ENCODE assay signal across 8 cellular contexts in genomic region chr11:20363149-20363499, GRCh38.
A peak's percentile ranks its signal among the peaks of the same experiment; 100 is the strongest.
DNase-seq lines count a peak whose midpoint lies in the region; ATAC-seq and TF ChIP-seq lines count a peak whose summit lies in the region.

No MANE protein-coding gene starts in this region.

- TF ChIP-seq CTCF in GM12875 (IDR thresholded peaks at IDR 0.05; ENCODE audit: borderline replicate concordance, insufficient read depth, low read depth, low read length) (no peak), parathyroid adenoma (IDR thresholded peaks at IDR 0.05) (no peak)

- H2AFZ ChIP-seq in parathyroid adenoma: peak overlapping the region; percentile 93

- H3K4me3 ChIP-seq in GM12875 (ENCODE audit: low read depth, low read length) (peak overlapping the region; percentile 81), HUES48 (ENCODE audit: low read depth, low read length) (peak overlapping the region; percentile 64), parathyroid adenoma (ENCODE audit: low read depth, low read length) (peak overlapping the region; percentile 65)
- H3K4me3 ChIP-seq in effector memory CD4-positive, alpha-beta T cell (ENCODE audit: insufficient read depth, low read depth, low read length, poor library complexity, severe bottlenecking): peak overlapping the region; percentile 71

- peak overlapping the region; percentile 70 for H3K4me2 ChIP-seq in parathyroid adenoma (ENCODE audit: low read length)

- no peaks in the 10 kb centered on the region for H3K9me3 ChIP-seq in HUES48 (ENCODE audit: control insufficient read depth, insufficient read depth, low read length)
- no peaks in the 10 kb centered on the region for H3K9me3 ChIP-seq in effector memory CD4-positive, alpha-beta T cell (ENCODE audit: control insufficient read depth, low read length)
- H3K9me3 ChIP-seq in parathyroid adenoma (ENCODE audit: control insufficient read depth, low read length): no peaks in the 10 kb centered on the region

- H3K27me3 ChIP-seq in HUES48 (ENCODE audit: control insufficient read depth, insufficient read depth, low read length) (peaks cover 33% of the 10 kb centered on the region), parathyroid adenoma (ENCODE audit: control insufficient read depth, insufficient read depth, low read length) (no peaks in the 10 kb centered on the region)
- no peaks in the 10 kb centered on the region for H3K27me3 ChIP-seq in effector memory CD4-positive, alpha-beta T cell (replicated peaks; ENCODE audit: control insufficient read depth, insufficient read depth, low read length, poor library complexity, severe bottlenecking)

- no peak for DNase-seq in effector memory CD4-positive, alpha-beta T cell
- no peak for DNase-seq in ecto neural progenitor cell (ENCODE audit: low spot score)

- H3K27ac ChIP-seq in HUES48 (ENCODE audit: low read depth, low read length) (no peak overlapping the region), parathyroid adenoma (no peak overlapping the region)
- peak overlapping the region; percentile 77 for H3K27ac ChIP-seq in effector memory CD4-positive, alpha-beta T cell (ENCODE audit: insufficient read depth, low read length, poor library complexity, severe bottlenecking)

- H3K4me1 ChIP-seq in HUES48 (ENCODE audit: control insufficient read depth, insufficient read depth, low read length) (peaks cover 20% of the 10 kb centered on the region), parathyroid adenoma (no peaks in the 10 kb centered on the region)
- peaks cover 24% of the 10 kb centered on the region for H3K4me1 ChIP-seq in effector memory CD4-positive, alpha-beta T cell (ENCODE audit: control insufficient read depth, insufficient read depth, low read length, poor library complexity, severe bottlenecking)

- H3K36me3 ChIP-seq in HUES48 (ENCODE audit: control insufficient read depth, insufficient read depth, low read length): no peaks in the 10 kb centered on the region
- no peaks in the 10 kb centered on the region for H3K36me3 ChIP-seq in effector memory CD4-positive, alpha-beta T cell (ENCODE audit: control insufficient read depth, insufficient read depth, low read length)
- no peaks in the 10 kb centered on the region for H3K36me3 ChIP-seq in parathyroid adenoma (ENCODE audit: control insufficient read depth, insufficient read depth, low read length)

- H3K79me2 ChIP-seq in parathyroid adenoma: no peaks in the 10 kb centered on the region

- ATAC-seq in HG03460 (IDR thresholded peaks at IDR 0.05; ENCODE audit: unreplicated experiment) (no peak), GM19467 (IDR thresholded peaks at IDR 0.05; ENCODE audit: unreplicated experiment) (no peak), HG02970 (IDR thresholded peaks at IDR 0.05; ENCODE audit: low FRiP score, unreplicated experiment) (no peak)

- H3K9ac ChIP-seq in HUES48 (ENCODE audit: low read depth, low read length) (no peak overlapping the region), parathyroid adenoma (no peak overlapping the region)
